In the genomic region with DNA sequence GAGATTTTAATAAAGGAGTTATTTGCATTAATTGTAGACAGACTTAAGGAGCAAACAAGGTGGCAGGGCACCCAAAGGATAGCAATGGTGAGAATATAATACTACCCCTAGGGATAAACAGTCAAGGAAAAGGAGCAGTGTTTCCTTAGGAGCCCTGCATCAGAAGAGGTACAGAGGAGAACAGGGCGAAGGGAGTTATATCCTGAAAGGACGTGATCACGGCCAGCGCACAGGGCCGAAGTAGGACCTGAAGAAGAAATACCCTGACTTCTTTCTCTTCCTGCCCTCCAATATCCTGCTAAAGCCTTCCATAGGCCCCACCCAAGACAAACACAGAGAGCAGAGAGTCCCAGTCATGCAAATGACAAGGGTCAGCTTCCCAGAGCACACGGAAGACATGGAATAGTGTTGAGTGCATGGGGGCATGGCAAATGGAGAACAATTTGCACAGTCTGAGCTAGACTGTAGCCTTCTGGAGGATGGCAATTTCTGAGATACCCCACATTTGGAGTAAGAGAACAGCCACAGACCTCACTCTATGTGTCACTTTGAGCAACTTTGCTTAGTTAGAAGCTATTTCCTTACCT, we compare ENCODE assay signal across 7 cellular contexts.
DNase-seq lines count a peak whose midpoint lies in the region; ATAC-seq and TF ChIP-seq lines count a peak whose summit lies in the region.
"Not testable (repeated sequence)": the region's sequence is repeated elsewhere in the genome, so short reads cannot be mapped to it uniquely, and the experiment has no call there.

No MANE protein-coding gene starts in this region.

- not testable (repeated sequence) for H2AFZ ChIP-seq in GM23338

- not testable (repeated sequence) for H3K4me1 Mint-ChIP-seq in GM23338

- not testable (repeated sequence) for H3F3A ChIP-seq in GM23338 (replicated peaks; ENCODE audit: low read depth)

- not testable (repeated sequence) for H3K27ac Mint-ChIP-seq in GM23338

- not testable (repeated sequence) for TF ChIP-seq CTCF in GM23338 (conservative IDR thresholded peaks at IDR 0.05; ENCODE audit: low read depth in 2 of 2); RWPE2 (IDR thresholded peaks at IDR 0.05; ENCODE audit: poor library complexity, severe bottlenecking); lower lobe of right lung (IDR thresholded peaks at IDR 0.05); upper lobe of left lung (IDR thresholded peaks at IDR 0.05)

- not testable (repeated sequence) for H3K4me1 ChIP-seq in GM23338 (ENCODE audit: insufficient read depth); RWPE2 (ENCODE audit: insufficient read depth, poor library complexity, severe bottlenecking); lower lobe of right lung; upper lobe of left lung

- H3K27ac ChIP-seq in GM23338 (ENCODE audit: low read depth); RWPE2 (ENCODE audit: poor library complexity, severe bottlenecking); lower lobe of right lung; upper lobe of left lung: not testable (repeated sequence)

- not testable (repeated sequence) for TF ChIP-seq POLR2A in upper lobe of left lung (IDR thresholded peaks at IDR 0.05)

- intact Hi-C loops in Right ventricle myocardium inferior (cut with DNase I); left ventricle myocardium superior (cut with micrococcal nuclease); lower lobe of right lung (cut with DNase I); sciatic nerve (cut with DNase I): not testable (repeated sequence)

- not testable (repeated sequence) for H4K20me1 ChIP-seq in GM23338 (replicated peaks; ENCODE audit: insufficient read depth)

- H3K79me2 ChIP-seq in GM23338 (replicated peaks; ENCODE audit: insufficient read depth): not testable (repeated sequence)

- not testable (repeated sequence) for TF ChIP-seq EP300 in upper lobe of left lung (IDR thresholded peaks at IDR 0.05)

- not testable (repeated sequence) for H3K9me2 ChIP-seq in GM23338 (ENCODE audit: insufficient read depth)

- H3K4me3 Mint-ChIP-seq in GM23338: not testable (repeated sequence)

- not testable (repeated sequence) for H3K9me3 ChIP-seq in RWPE2 (ENCODE audit: severe bottlenecking); lower lobe of right lung; upper lobe of left lung

- not testable (repeated sequence) for H3K27me3 Mint-ChIP-seq in GM23338 (ENCODE audit: insufficient read depth, low read depth, poor library complexity)

- not testable (repeated sequence) for H3K27me3 ChIP-seq in GM23338 (ENCODE audit: insufficient read depth); RWPE2 (ENCODE audit: insufficient read depth, poor library complexity, severe bottlenecking); lower lobe of right lung (ENCODE audit: low read depth); upper lobe of left lung

- H3K4me2 ChIP-seq in GM23338: not testable (repeated sequence)

- H3K9me3 Mint-ChIP-seq in GM23338: not testable (repeated sequence)

- 96 to 98% methylated on average over 5 of the region's 6 CpGs for WGBS in upper lobe of left lung, 2 donors

- ATAC-seq in GM23338 (peak; percentile 59), lower lobe of right lung (peak in 1 of 2 donors; percentile 39), upper lobe of left lung (ENCODE audit: low FRiP score in 2 of 2) (peak; percentile 23 to 52)
- ATAC-seq in RWPE2 (ENCODE audit: low read depth); Right ventricle myocardium inferior; left ventricle myocardium superior; sciatic nerve: not testable (repeated sequence)

- not testable (repeated sequence) for DNase-seq in GM23338 (ENCODE audit: low spot score); upper lobe of left lung
- DNase-seq in RWPE2 (ENCODE audit: low spot score) (peak; percentile 19), Right ventricle myocardium inferior (ENCODE audit: missing footprints) (peak; percentile 40), left ventricle myocardium superior (peak; percentile 14), lower lobe of right lung (peak; percentile 27), sciatic nerve (ENCODE audit: low spot score) (peak; percentile 30)

- H3K4me3 ChIP-seq in GM23338; RWPE2 (ENCODE audit: severe bottlenecking); lower lobe of right lung; upper lobe of left lung: not testable (repeated sequence)

- not testable (repeated sequence) for H3K36me3 ChIP-seq in GM23338 (ENCODE audit: insufficient read depth); RWPE2 (ENCODE audit: low read depth); lower lobe of right lung; upper lobe of left lung

- H3K36me3 Mint-ChIP-seq in GM23338 (ENCODE audit: low read depth): not testable (repeated sequence)
